Comparison of ENCODE assay signal across 8 cellular contexts in genomic region chr6:16762265-16762546, GRCh38. TPM values are rescaled to one million over a fixed set of nuclear protein-coding genes. Genes with fewer than 3 reads are reported as not detected.
DNase-seq lines count a peak whose midpoint lies in the region; ATAC-seq and TF ChIP-seq lines count a peak whose summit lies in the region.

No MANE protein-coding gene starts in this region.

- H3K9ac ChIP-seq in duodenal mucosa (ENCODE audit: low read depth in 1 of 2, low read length in 2 of 2) (peak overlapping the region; percentile 78 to 83), neural cell (ENCODE audit: low read length) (peak overlapping the region; percentile 97)

- peaks cover 28% of the 10 kb centered on the region for H3K4me1 ChIP-seq in DOHH2 (ENCODE audit: control insufficient read depth, low read length)
- H3K4me1 ChIP-seq in duodenal mucosa (ENCODE audit: control insufficient read depth in 1 of 2, insufficient read depth in 2 of 2, low read length in 2 of 2): peaks cover 19 to 27% of the 10 kb centered on the region in 2 donors

- H4K20me1 ChIP-seq in DOHH2 (ENCODE audit: control insufficient read depth, insufficient read depth, low read depth, low read length): no peaks in the 10 kb centered on the region
- H4K20me1 ChIP-seq in neural cell (ENCODE audit: insufficient read depth): no peaks in the 10 kb centered on the region

- TF ChIP-seq EP300 in neural cell (conservative IDR thresholded peaks at IDR 0.05; ENCODE audit: poor library complexity, severe bottlenecking): no peak

- peak overlapping the region; percentile 95 for H3K4me2 ChIP-seq in DOHH2 (ENCODE audit: low read length)
- peak overlapping the region; percentile 82 for H3K4me2 ChIP-seq in neural cell (ENCODE audit: low read length)

- peaks cover 12% of the 10 kb centered on the region for H3K27me3 ChIP-seq in DOHH2 (ENCODE audit: control insufficient read depth, low read length)
- H3K27me3 ChIP-seq in duodenal mucosa (ENCODE audit: control insufficient read depth in 1 of 2, insufficient read depth in 2 of 2, low read length in 2 of 2): no peaks in the 10 kb centered on the region
- H3K27me3 ChIP-seq in neural cell (ENCODE audit: insufficient read depth, low read depth, low read length): no peaks in the 10 kb centered on the region

- peak overlapping the region; percentile 91 for H3K4me3 ChIP-seq in DOHH2 (ENCODE audit: low read length)
- peak overlapping the region; percentile 86 to 92 for H3K4me3 ChIP-seq in duodenal mucosa (ENCODE audit: low read depth in 1 of 2, low read length in 2 of 2)
- peak overlapping the region; percentile 82 for H3K4me3 ChIP-seq in neural cell (ENCODE audit: low read length)

- H2AFZ ChIP-seq in neural cell (ENCODE audit: low read depth, low read length): peak overlapping the region; percentile 61

- H3K79me2 ChIP-seq in DOHH2 (ENCODE audit: control insufficient read depth, low read length): peaks cover 9% of the 10 kb centered on the region; the same call in 1 of the 2 replicates
- H3K79me2 ChIP-seq in neural cell (replicated peaks; ENCODE audit: insufficient read depth, low read length): peaks cover 3% of the 10 kb centered on the region

- no peak for TF ChIP-seq RAD21 in neural cell (conservative IDR thresholded peaks at IDR 0.05)

- peak; percentile 66 for DNase-seq in NCI-H748 treated with DMSO at 0.1 percent for 48 hours (lab: John Stamatoyannopoulos, UW)
- no peak for DNase-seq in NCI-H69 (lab: John Stamatoyannopoulos, UW)
- no peak for DNase-seq in stimulated activated CD4-positive, alpha-beta T cell treated with anti-CD3 and anti-CD28 coated beads, Interleukin-4, amount 100 ng/mL, for 24 hours

- no peaks in the 10 kb centered on the region for H3K9me2 ChIP-seq in DOHH2 (replicated peaks; ENCODE audit: control insufficient read depth, low read length)
- no peaks in the 10 kb centered on the region for H3K9me2 ChIP-seq in neural cell (ENCODE audit: insufficient read depth, low read length)

- peaks cover 17% of the 10 kb centered on the region for H3F3A ChIP-seq in DOHH2 (ENCODE audit: control insufficient read depth, insufficient read depth)
- H3F3A ChIP-seq in neural cell (ENCODE audit: insufficient read depth, low read length, poor library complexity, severe bottlenecking): peaks cover 5% of the 10 kb centered on the region

- H3K9me3 ChIP-seq in DOHH2 (ENCODE audit: control insufficient read depth, insufficient read depth, low read length): no peaks in the 10 kb centered on the region
- no peaks in the 10 kb centered on the region for H3K9me3 ChIP-seq in duodenal mucosa (ENCODE audit: control insufficient read depth in 1 of 2, low read length in 2 of 2)
- H3K9me3 ChIP-seq in neural cell (ENCODE audit: low read length): no peaks in the 10 kb centered on the region

- H3K36me3 ChIP-seq in DOHH2 (ENCODE audit: control insufficient read depth, low read length) (no peaks in the 10 kb centered on the region), duodenal mucosa (ENCODE audit: control insufficient read depth in 1 of 2, insufficient read depth in 2 of 2, low read length in 2 of 2) (no peaks in the 10 kb centered on the region), neural cell (ENCODE audit: insufficient read depth, low read length) (no peaks in the 10 kb centered on the region)

- ATAC-seq in GM21717 (IDR thresholded peaks at IDR 0.05; ENCODE audit: unreplicated experiment) (peak; percentile 13), GM18519 (IDR thresholded peaks at IDR 0.05; ENCODE audit: low FRiP score, unreplicated experiment) (no peak)

- H3K27ac ChIP-seq in DOHH2 (ENCODE audit: low read depth, low read length): peak overlapping the region; percentile 44
- H3K27ac ChIP-seq in duodenal mucosa (ENCODE audit: low read depth, low read length): peak overlapping the region; percentile 96
- H3K27ac ChIP-seq in neural cell (ENCODE audit: low read length): peak overlapping the region; percentile 87

- TF ChIP-seq CTCF in DOHH2 (IDR thresholded peaks at IDR 0.05; ENCODE audit: low read depth, low read length, poor library complexity, severe bottlenecking): no peak
- TF ChIP-seq CTCF in neural cell (IDR thresholded peaks at IDR 0.05; ENCODE audit: poor library complexity, severe bottlenecking): no peak

TF ChIP-seq in neural cell, 6 proteins besides CTCF, POLR2A, EP300 and RAD21:
- TF ChIP-seq REST (IDR thresholded peaks at IDR 0.05; ENCODE audit: borderline replicate concordance) (peak; percentile 1), EZH2 (IDR thresholded peaks at IDR 0.05; ENCODE audit: borderline replicate concordance, insufficient read depth, low read length, poor library complexity, severe bottlenecking) (no peak)
TF ChIP-seq in neural cell: peak in this region for 1.

RNA-seq across cellular contexts. Expression of gene ATXN1, which starts 0.9 kb away (rescaled TPM):
- polyA plus RNA-seq in neural cell: 23.6 and 28.2 TPM in 2 replicates
- 103 and 128 TPM in 2 replicates for polyA minus RNA-seq in neural cell

Comparison
In these comparisons a context has a peak if more than half of its experiments do, and no peak if none do; other contexts are left out.
1. H3K27ac ChIP-seq: peak in every context shown above with its lines; median percentile 96 in duodenal mucosa; 87 in neural cell; 44 in DOHH2.